11 cellular contexts compared by ENCODE assay signal in genomic region chr7:121083138-121083789, GRCh38.
DNase-seq lines count a peak whose midpoint lies in the region; ATAC-seq, FAIRE-seq and TF ChIP-seq lines count a peak whose summit lies in the region.
"Had no signal": no experiment of that assay in that cellular context is flagged by ENCODE, and none has a peak within 500 bp of the region (broad histone marks: within the 10 kb centered on the region; RNA-seq: fewer than 3 reads in every experiment).

No MANE protein-coding gene starts in this region.

- H3K4me3 ChIP-seq in fibroblast of mammary gland (ENCODE audit: control insufficient read depth, low read depth, low read length) (no peak overlapping the region), smooth muscle cell (no peak overlapping the region), mesendoderm (ENCODE audit: low read length) (no peak overlapping the region)

- H3K79me2 ChIP-seq in smooth muscle cell (ENCODE audit: low read depth) (no peaks in the 10 kb centered on the region), mesendoderm (ENCODE audit: control insufficient read depth, insufficient read depth, low read length) (no peaks in the 10 kb centered on the region)

- no peak overlapping the region for H2BK120ac ChIP-seq in mesendoderm (ENCODE audit: low read depth, low read length)

- H3K27me3 ChIP-seq in smooth muscle cell (ENCODE audit: low read depth) (no peaks in the 10 kb centered on the region), mesendoderm (ENCODE audit: insufficient read depth, low read length, poor library complexity) (no peaks in the 10 kb centered on the region)

- FAIRE-seq in D721Med (lab: Jason Lieb, UNC): no peak

- peak; percentile 65 for ATAC-seq in SK-N-SH treated with all-trans-retinoic acid at 6 μM for 48 hours
- ATAC-seq: T-helper 17 cell had no signal

- no peak overlapping the region for H3K56ac ChIP-seq in mesendoderm (ENCODE audit: low read length)

- WGBS in smooth muscle cell (ENCODE audit: low lambda C conversion rate): 90% methylated on average over 4 of the region's 4 CpGs
- no CpG with 5 or more reads among the region's 4 CpGs for WGBS in mesendoderm (ENCODE audit: extremely low coverage, insufficient coverage, low lambda C conversion rate)

- H3K18ac ChIP-seq in mesendoderm (ENCODE audit: low read length): no peak overlapping the region

- H3K79me1 ChIP-seq in mesendoderm (ENCODE audit: low read length): no peaks in the 10 kb centered on the region

- H3F3A ChIP-seq in smooth muscle cell (ENCODE audit: low read depth): peaks cover 5% of the 10 kb centered on the region

- H2BK5ac ChIP-seq in mesendoderm (ENCODE audit: low read length): no peak overlapping the region

- H3K4me2 ChIP-seq in smooth muscle cell (peak overlapping the region; percentile 57), mesendoderm (ENCODE audit: low read length) (no peak overlapping the region)

- H3K9me3 ChIP-seq in smooth muscle cell (replicated peaks; ENCODE audit: low read depth): no peaks in the 10 kb centered on the region

- H4K5ac ChIP-seq in mesendoderm (ENCODE audit: low read length): no peak overlapping the region

- H4K20me1 ChIP-seq in smooth muscle cell (ENCODE audit: low read depth): no peaks in the 10 kb centered on the region

- H2AK5ac ChIP-seq in mesendoderm (ENCODE audit: low read length): no peak overlapping the region

- TF ChIP-seq CTCF in fibroblast of mammary gland (conservative IDR thresholded peaks at IDR 0.05; ENCODE audit: control insufficient read depth, insufficient read depth, low read depth, low read length) (no peak), smooth muscle cell (IDR thresholded peaks at IDR 0.05; ENCODE audit: borderline replicate concordance, insufficient read depth, poor library complexity, severe bottlenecking) (no peak), D721Med (IDR thresholded peaks at IDR 0.05; ENCODE audit: insufficient read depth, missing control alignments) (no peak)

- H3K4me1 ChIP-seq in smooth muscle cell (ENCODE audit: low read depth) (peaks cover 7% of the 10 kb centered on the region), mesendoderm (ENCODE audit: control insufficient read depth, low read depth, low read length) (no peaks in the 10 kb centered on the region)

- intact Hi-C loops in posterior vena cava (cut with DNase I): loop anchor here in 1 of 2 donors (5.0 kb wide), 1 partner anchor 91 kb away; no protein-coding TSS in a partner anchor

- H3K36me3 ChIP-seq in smooth muscle cell (ENCODE audit: low read depth) (no peaks in the 10 kb centered on the region), mesendoderm (ENCODE audit: control insufficient read depth, insufficient read depth, low read length) (no peaks in the 10 kb centered on the region)

- no peak overlapping the region for H3K23ac ChIP-seq in mesendoderm (ENCODE audit: low read length)

- peak overlapping the region; percentile 50 for H3K27ac ChIP-seq in smooth muscle cell (ENCODE audit: low read depth)
- no peak overlapping the region for H3K27ac ChIP-seq in mesendoderm (ENCODE audit: low read depth, low read length)

- H3K4ac ChIP-seq in mesendoderm (ENCODE audit: low read depth, low read length): no peak overlapping the region

- H2AFZ ChIP-seq in smooth muscle cell (ENCODE audit: low read depth): no peak overlapping the region

- no peak overlapping the region for H3K9ac ChIP-seq in smooth muscle cell (ENCODE audit: low read depth)
- no peak overlapping the region for H3K9ac ChIP-seq in mesendoderm (ENCODE audit: low read length)

- DNase-seq in HCEC 1CT: peak; percentile 87
- peak; percentile 84 for DNase-seq in fibroblast of mammary gland (ENCODE audit: low read depth)
- no peak for DNase-seq in smooth muscle cell (lab: John Stamatoyannopoulos, UW; ENCODE audit: unreplicated experiment)
- DNase-seq in mesendoderm: no peak
- DNase-seq in D721Med (ENCODE audit: insufficient read length, low spot score): no peak
- no peak for DNase-seq in posterior vena cava (ENCODE audit: low spot score)
- no peak for DNase-seq in DMS153 (lab: John Stamatoyannopoulos, UW)
- DNase-seq: H7, NCI-H526, T-helper 17 cell had no signal

- no peak overlapping the region for H4K8ac ChIP-seq in mesendoderm (ENCODE audit: low read depth, low read length)

- no peak overlapping the region for H2BK15ac ChIP-seq in mesendoderm (replicated peaks; ENCODE audit: low read depth)

TF ChIP-seq in SK-N-SH treated with all-trans-retinoic acid at 6 μM for 48 hours, 23 proteins besides CTCF, POLR2A, EP300 and RAD21:
- TF ChIP-seq ESRRG (CRISPR knock-in tag; IDR thresholded peaks at IDR 0.05) (no peak), ZFP30 (CRISPR knock-in tag; IDR thresholded peaks at IDR 0.05) (no peak), SNAI2 (CRISPR knock-in tag; IDR thresholded peaks at IDR 0.05) (no peak), TOX (CRISPR knock-in tag; IDR thresholded peaks at IDR 0.05; ENCODE audit: borderline replicate concordance) (no peak), OSR1 (CRISPR knock-in tag; IDR thresholded peaks at IDR 0.05) (no peak), TCF4 (CRISPR knock-in tag; IDR thresholded peaks at IDR 0.05; ENCODE audit: borderline replicate concordance) (no peak), ZNF565 (CRISPR knock-in tag; conservative IDR thresholded peaks at IDR 0.05; ENCODE audit: low read depth) (no peak), ARNTL (CRISPR knock-in tag; IDR thresholded peaks at IDR 0.05; ENCODE audit: borderline replicate concordance, low read depth) (no peak), RARB (CRISPR knock-in tag; IDR thresholded peaks at IDR 0.05) (no peak), ZNF70 (CRISPR knock-in tag; IDR thresholded peaks at IDR 0.05) (no peak), GLIS3 (CRISPR knock-in tag; IDR thresholded peaks at IDR 0.05) (no peak), PPARA (CRISPR knock-in tag; IDR thresholded peaks at IDR 0.05; ENCODE audit: borderline replicate concordance) (no peak), CSRNP3 (CRISPR knock-in tag; IDR thresholded peaks at IDR 0.05) (no peak), ZFP3 (CRISPR knock-in tag; IDR thresholded peaks at IDR 0.05) (no peak)
- TF ChIP-seq, protein P1, sequence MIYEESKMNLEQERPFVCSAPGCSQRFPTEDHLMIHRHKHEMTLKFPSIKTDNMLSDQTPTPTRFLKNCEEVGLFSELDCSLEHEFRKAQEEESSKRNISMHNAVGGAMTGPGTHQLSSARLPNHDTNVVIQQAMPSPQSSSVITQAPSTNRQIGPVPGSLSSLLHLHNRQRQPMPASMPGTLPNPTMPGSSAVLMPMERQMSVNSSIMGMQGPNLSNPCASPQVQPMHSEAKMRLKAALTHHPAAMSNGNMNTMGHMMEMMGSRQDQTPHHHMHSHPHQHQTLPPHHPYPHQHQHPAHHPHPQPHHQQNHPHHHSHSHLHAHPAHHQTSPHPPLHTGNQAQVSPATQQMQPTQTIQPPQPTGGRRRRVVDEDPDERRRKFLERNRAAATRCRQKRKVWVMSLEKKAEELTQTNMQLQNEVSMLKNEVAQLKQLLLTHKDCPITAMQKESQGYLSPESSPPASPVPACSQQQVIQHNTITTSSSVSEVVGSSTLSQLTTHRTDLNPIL (CRISPR knock-in tag; IDR thresholded peaks at IDR 0.05; ENCODE audit: low read depth): no peak
TF ChIP-seq in SK-N-SH treated with all-trans-retinoic acid at 6 μM for 48 hours: peak in this region for 0.

Comparison
In these comparisons a context has a peak if more than half of its experiments do, and no peak if none do; other contexts are left out.
1. DNase-seq: peak in HCEC 1CT (single experiment) and fibroblast of mammary gland (single experiment); none in smooth muscle cell (single experiment), mesendoderm (single experiment), D721Med (single experiment), posterior vena cava (single experiment) and DMS153 (single experiment).